1 cellular context compared by ENCODE assay signal in the genomic region with DNA sequence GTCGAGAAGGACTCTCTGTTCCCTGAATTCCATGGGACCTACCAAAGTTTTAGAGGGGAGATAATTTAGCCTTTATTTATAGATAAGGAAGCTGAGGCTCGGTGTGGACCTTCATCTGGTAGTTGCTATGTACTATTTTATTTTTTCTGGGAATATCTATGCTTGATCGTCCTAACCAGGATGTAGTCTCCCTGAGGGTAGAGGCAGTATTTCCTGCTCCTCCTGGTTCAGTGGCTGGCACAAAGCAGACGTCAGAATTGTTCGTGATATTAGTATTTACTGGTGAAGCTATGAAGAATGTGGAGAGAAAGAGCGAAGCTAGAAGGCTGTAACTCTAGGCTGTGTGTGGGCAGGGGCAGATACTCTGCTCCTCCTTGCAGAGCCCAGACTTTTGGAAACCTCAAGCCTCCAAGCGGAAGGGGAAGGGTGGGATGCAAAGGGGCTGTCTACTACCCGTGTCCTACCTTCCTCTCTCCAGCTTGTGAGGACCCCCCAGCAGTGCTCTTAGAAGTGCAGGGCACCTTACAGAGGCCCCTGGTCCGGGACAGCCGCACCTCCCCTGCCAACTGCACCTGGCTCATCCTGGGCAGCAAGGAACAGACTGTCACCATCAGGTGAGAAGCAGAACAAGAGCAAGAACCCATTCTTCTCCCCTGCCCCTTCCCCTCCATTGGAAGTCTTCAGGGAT.
TF ChIP-seq lines count a peak whose summit lies in the region.

No MANE protein-coding gene starts in this region.

TF ChIP-seq in HCT116, 20 proteins besides CTCF, POLR2A, EP300 and RAD21:
- TF ChIP-seq YY1 (IDR thresholded peaks at IDR 0.05; ENCODE audit: extremely low read depth, insufficient replicate concordance, low read depth, low read length) (no peak), FOSL1 (IDR thresholded peaks at IDR 0.05; ENCODE audit: low read depth) (no peak), ZFX (IDR thresholded peaks at IDR 0.05) (no peak), ZNF274 (IDR thresholded peaks at IDR 0.05; ENCODE audit: low read depth, low read length) (no peak), SRF (IDR thresholded peaks at IDR 0.05; ENCODE audit: low read depth) (no peak), CEBPB (IDR thresholded peaks at IDR 0.05; ENCODE audit: low read depth) (no peak), POLR2AphosphoS5 (IDR thresholded peaks at IDR 0.05; ENCODE audit: low read depth, low read length) (no peak), EGR1 (IDR thresholded peaks at IDR 0.05; ENCODE audit: low read depth) (no peak), SIN3A (IDR thresholded peaks at IDR 0.05; ENCODE audit: low read depth) (no peak), EZH2phosphoT487 (IDR thresholded peaks at IDR 0.05; ENCODE audit: borderline replicate concordance) (no peak), TCF7L2 (IDR thresholded peaks at IDR 0.05; ENCODE audit: borderline replicate concordance, extremely low read depth, insufficient read depth, insufficient read length) (no peak), EZH2 (IDR thresholded peaks at IDR 0.05) (no peak), JUND (IDR thresholded peaks at IDR 0.05) (no peak), ELF1 (IDR thresholded peaks at IDR 0.05; ENCODE audit: borderline replicate concordance, low read depth) (no peak)
- TF ChIP-seq, protein P1, sequence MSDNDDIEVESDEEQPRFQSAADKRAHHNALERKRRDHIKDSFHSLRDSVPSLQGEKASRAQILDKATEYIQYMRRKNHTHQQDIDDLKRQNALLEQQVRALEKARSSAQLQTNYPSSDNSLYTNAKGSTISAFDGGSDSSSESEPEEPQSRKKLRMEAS (IDR thresholded peaks at IDR 0.05): no peak
- TF ChIP-seq, protein P2, sequence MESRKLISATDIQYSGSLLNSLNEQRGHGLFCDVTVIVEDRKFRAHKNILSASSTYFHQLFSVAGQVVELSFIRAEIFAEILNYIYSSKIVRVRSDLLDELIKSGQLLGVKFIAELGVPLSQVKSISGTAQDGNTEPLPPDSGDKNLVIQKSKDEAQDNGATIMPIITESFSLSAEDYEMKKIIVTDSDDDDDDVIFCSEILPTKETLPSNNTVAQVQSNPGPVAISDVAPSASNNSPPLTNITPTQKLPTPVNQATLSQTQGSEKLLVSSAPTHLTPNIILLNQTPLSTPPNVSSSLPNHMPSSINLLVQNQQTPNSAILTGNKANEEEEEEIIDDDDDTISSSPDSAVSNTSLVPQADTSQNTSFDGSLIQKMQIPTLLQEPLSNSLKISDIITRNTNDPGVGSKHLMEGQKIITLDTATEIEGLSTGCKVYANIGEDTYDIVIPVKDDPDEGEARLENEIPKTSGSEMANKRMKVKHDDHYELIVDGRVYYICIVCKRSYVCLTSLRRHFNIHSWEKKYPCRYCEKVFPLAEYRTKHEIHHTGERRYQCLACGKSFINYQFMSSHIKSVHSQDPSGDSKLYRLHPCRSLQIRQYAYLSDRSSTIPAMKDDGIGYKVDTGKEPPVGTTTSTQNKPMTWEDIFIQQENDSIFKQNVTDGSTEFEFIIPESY (IDR thresholded peaks at IDR 0.05; ENCODE audit: extremely low read depth, insufficient replicate concordance, low read length): no peak
- TF ChIP-seq, protein P3, sequence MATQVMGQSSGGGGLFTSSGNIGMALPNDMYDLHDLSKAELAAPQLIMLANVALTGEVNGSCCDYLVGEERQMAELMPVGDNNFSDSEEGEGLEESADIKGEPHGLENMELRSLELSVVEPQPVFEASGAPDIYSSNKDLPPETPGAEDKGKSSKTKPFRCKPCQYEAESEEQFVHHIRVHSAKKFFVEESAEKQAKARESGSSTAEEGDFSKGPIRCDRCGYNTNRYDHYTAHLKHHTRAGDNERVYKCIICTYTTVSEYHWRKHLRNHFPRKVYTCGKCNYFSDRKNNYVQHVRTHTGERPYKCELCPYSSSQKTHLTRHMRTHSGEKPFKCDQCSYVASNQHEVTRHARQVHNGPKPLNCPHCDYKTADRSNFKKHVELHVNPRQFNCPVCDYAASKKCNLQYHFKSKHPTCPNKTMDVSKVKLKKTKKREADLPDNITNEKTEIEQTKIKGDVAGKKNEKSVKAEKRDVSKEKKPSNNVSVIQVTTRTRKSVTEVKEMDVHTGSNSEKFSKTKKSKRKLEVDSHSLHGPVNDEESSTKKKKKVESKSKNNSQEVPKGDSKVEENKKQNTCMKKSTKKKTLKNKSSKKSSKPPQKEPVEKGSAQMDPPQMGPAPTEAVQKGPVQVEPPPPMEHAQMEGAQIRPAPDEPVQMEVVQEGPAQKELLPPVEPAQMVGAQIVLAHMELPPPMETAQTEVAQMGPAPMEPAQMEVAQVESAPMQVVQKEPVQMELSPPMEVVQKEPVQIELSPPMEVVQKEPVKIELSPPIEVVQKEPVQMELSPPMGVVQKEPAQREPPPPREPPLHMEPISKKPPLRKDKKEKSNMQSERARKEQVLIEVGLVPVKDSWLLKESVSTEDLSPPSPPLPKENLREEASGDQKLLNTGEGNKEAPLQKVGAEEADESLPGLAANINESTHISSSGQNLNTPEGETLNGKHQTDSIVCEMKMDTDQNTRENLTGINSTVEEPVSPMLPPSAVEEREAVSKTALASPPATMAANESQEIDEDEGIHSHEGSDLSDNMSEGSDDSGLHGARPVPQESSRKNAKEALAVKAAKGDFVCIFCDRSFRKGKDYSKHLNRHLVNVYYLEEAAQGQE (IDR thresholded peaks at IDR 0.05; ENCODE audit: low read depth): no peak
- TF ChIP-seq, protein P4, sequence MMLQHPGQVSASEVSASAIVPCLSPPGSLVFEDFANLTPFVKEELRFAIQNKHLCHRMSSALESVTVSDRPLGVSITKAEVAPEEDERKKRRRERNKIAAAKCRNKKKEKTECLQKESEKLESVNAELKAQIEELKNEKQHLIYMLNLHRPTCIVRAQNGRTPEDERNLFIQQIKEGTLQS (IDR thresholded peaks at IDR 0.05): no peak
